Comparison of ENCODE assay signal across 6 cellular contexts in genomic region chr5:65915661-65916060, GRCh38. TPM values are rescaled to one million over a fixed set of nuclear protein-coding genes. Genes with fewer than 3 reads are reported as not detected.
DNase-seq lines count a peak whose midpoint lies in the region; ATAC-seq and TF ChIP-seq lines count a peak whose summit lies in the region.
"Not testable (repeated sequence)": the region's sequence is repeated elsewhere in the genome, so short reads cannot be mapped to it uniquely, and the experiment has no call there.

No MANE protein-coding gene starts in this region.

- not testable (repeated sequence) for H2BK120ac ChIP-seq in IMR-90 (ENCODE audit: low read depth, low read length); mesenchymal stem cell (ENCODE audit: low read depth, low read length)

- BruUV-seq in IMR-90 (replicated peaks; lab: Mats Ljungman, UMichigan) = not testable (repeated sequence)

- no CpG with 5 or more reads among the region's 6 CpGs for WGBS in IMR-90 (ENCODE audit: extremely low coverage in 2 of 2, insufficient read length in 1 of 2), 2 experiments
- WGBS in mesenchymal stem cell = 95% methylated on average over 4 of the region's 6 CpGs
- WGBS in transverse colon (ENCODE audit: low coverage in 1 of 2), 2 donors = 73% methylated on average over 6 of the region's 6 CpGs; no CpG with 5 or more reads in 1 of the 2 donors

- H3K27ac Mint-ChIP-seq in nephron = peak overlapping the region in 2 of 3 experiments; percentile 41 to 87

- H3K9me3 ChIP-seq in IMR-90 (ENCODE audit: control insufficient read depth, insufficient read depth, low read length); colonic mucosa; mesenchymal stem cell (ENCODE audit: control insufficient read depth, low read length); transverse colon: not testable (repeated sequence)

- TF ChIP-seq EP300 in transverse colon (IDR thresholded peaks at IDR 0.05; ENCODE audit: low read depth) = not testable (repeated sequence)

- H4K20me1 ChIP-seq in IMR-90 (ENCODE audit: insufficient read depth, low read length) = not testable (repeated sequence)

- not testable (repeated sequence) for H2BK5ac ChIP-seq in IMR-90 (ENCODE audit: low read depth, low read length, poor library complexity, severe bottlenecking); mesenchymal stem cell (ENCODE audit: low read depth, low read length, poor library complexity, severe bottlenecking)

- H3K27me3 ChIP-seq in IMR-90 (ENCODE audit: control insufficient read depth, insufficient read depth, low read length); colonic mucosa; mesenchymal stem cell (ENCODE audit: control insufficient read depth in 1 of 2, insufficient read depth in 1 of 2, low read length in 2 of 2); transverse colon: not testable (repeated sequence)

- H3K27me3 Mint-ChIP-seq in nephron (ENCODE audit: low read depth) = not testable (repeated sequence)

- peaks cover 15% of the 10 kb centered on the region for H3K4me1 Mint-ChIP-seq in nephron

- intact Hi-C loops in IMR-90 (cut with micrococcal nuclease); colonic mucosa (cut with DNase I); transverse colon (cut with DNase I; ENCODE audit: low total_unique reads): not testable (repeated sequence)

- H3K9me3 Mint-ChIP-seq in nephron = not testable (repeated sequence)

- dilution Hi-C loops in IMR-90 (cut with HindIII; ENCODE audit: low sequenced_read_pairs, unreplicated experiment) = not testable (repeated sequence)

- not testable (repeated sequence) for H3K27ac ChIP-seq in IMR-90 (ENCODE audit: insufficient read depth, low read length); mesenchymal stem cell (ENCODE audit: low read length, poor library complexity, severe bottlenecking)
- peak overlapping the region; percentile 45 for H3K27ac ChIP-seq in VCaP
- peak overlapping the region; percentile 60 for H3K27ac ChIP-seq in colonic mucosa
- peak overlapping the region; percentile 8 to 61 (median 46) for H3K27ac ChIP-seq in transverse colon

- CTCF ChIA-PET in IMR-90 (lab: Yijun Ruan, JAX) = not testable (repeated sequence)

- not testable (repeated sequence) for H3K9me1 ChIP-seq in IMR-90 (ENCODE audit: insufficient read depth, low read length)

- POLR2A ChIA-PET in IMR-90 (lab: Charles Lee; ENCODE audit: unreplicated experiment) = not testable (repeated sequence)

- TF ChIP-seq CTCF in IMR-90 (conservative IDR thresholded peaks at IDR 0.05; ENCODE audit: low read depth, low read length); VCaP (conservative IDR thresholded peaks at IDR 0.05); colonic mucosa (IDR thresholded peaks at IDR 0.05); nephron (IDR thresholded peaks at IDR 0.05; ENCODE audit: unreplicated experiment in 3 of 3); transverse colon (IDR thresholded peaks at IDR 0.05): not testable (repeated sequence)

- not testable (repeated sequence) for H2AFZ ChIP-seq in IMR-90 (replicated peaks; ENCODE audit: low read length, poor library complexity); mesenchymal stem cell (ENCODE audit: low read depth, low read length)

- H2BK12ac ChIP-seq in mesenchymal stem cell (ENCODE audit: low read length in 2 of 2) = not testable (repeated sequence)

- H3K23ac ChIP-seq in IMR-90 (ENCODE audit: low read depth, low read length) = peak overlapping the region; percentile 16; the same call in 1 of the 2 replicates
- H3K23ac ChIP-seq in mesenchymal stem cell (ENCODE audit: low read length in 2 of 2) = not testable (repeated sequence)

- TF ChIP-seq POLR2A in IMR-90 (IDR thresholded peaks at IDR 0.05; ENCODE audit: low read depth, low read length); transverse colon (IDR thresholded peaks at IDR 0.05): not testable (repeated sequence)

- not testable (repeated sequence) for H4K5ac ChIP-seq in IMR-90 (ENCODE audit: low read depth, low read length)

- H3K4me3 ChIP-seq in IMR-90 (ENCODE audit: insufficient read depth, low read depth, low read length); colonic mucosa; mesenchymal stem cell (ENCODE audit: insufficient read depth in 1 of 2, low read depth in 1 of 2, low read length in 2 of 2); transverse colon: not testable (repeated sequence)

- H4K8ac ChIP-seq in IMR-90 (ENCODE audit: low read depth in 2 of 2, low read length in 2 of 2); mesenchymal stem cell (ENCODE audit: low read length): not testable (repeated sequence)

- H3K4me1 ChIP-seq in IMR-90 (ENCODE audit: control insufficient read depth, insufficient read depth, low read length); colonic mucosa; mesenchymal stem cell (ENCODE audit: control insufficient read depth, insufficient read depth, low read depth, low read length): not testable (repeated sequence)
- peaks cover 0 to 34% (median 8%) of the 10 kb centered on the region in 4 donors for H3K4me1 ChIP-seq in transverse colon

- not testable (repeated sequence) for H2AK9ac ChIP-seq in IMR-90 (replicated peaks; ENCODE audit: low read depth, low read length, poor library complexity)

- not testable (repeated sequence) for H3K4ac ChIP-seq in IMR-90 (ENCODE audit: low read depth, low read length); mesenchymal stem cell (ENCODE audit: low read depth in 1 of 2, low read length in 2 of 2)

- not testable (repeated sequence) for ATAC-seq in IMR-90 (ENCODE audit: low read depth)

- not testable (repeated sequence) for H4K91ac ChIP-seq in IMR-90 (ENCODE audit: insufficient read depth, low read depth, low read length); mesenchymal stem cell (ENCODE audit: low read length)

- TF ChIP-seq RAD21 in IMR-90 (IDR thresholded peaks at IDR 0.05; ENCODE audit: low read length) = not testable (repeated sequence)

- H3K79me1 ChIP-seq in IMR-90 (ENCODE audit: low read depth in 1 of 2, low read length in 2 of 2); mesenchymal stem cell (replicated peaks; ENCODE audit: low read length, poor library complexity, severe bottlenecking): not testable (repeated sequence)

- not testable (repeated sequence) for H2AK5ac ChIP-seq in IMR-90 (ENCODE audit: low read depth, low read length)
- H2AK5ac ChIP-seq in mesenchymal stem cell (ENCODE audit: low read length, severe bottlenecking) = peak overlapping the region; percentile 57

- DNase-seq in IMR-90, mesenchymal stem cell: not testable (repeated sequence)
- DNase-seq in colonic mucosa (peak; percentile 33), transverse colon (peak; percentile 14)

- not testable (repeated sequence) for H3K56ac ChIP-seq in IMR-90 (ENCODE audit: extremely low read depth, insufficient read depth, low read length)

- not testable (repeated sequence) for H3K4me3 Mint-ChIP-seq in nephron

- H2BK20ac ChIP-seq in IMR-90 (ENCODE audit: low read depth, low read length) = not testable (repeated sequence)

- not testable (repeated sequence) for H3K18ac ChIP-seq in IMR-90 (ENCODE audit: low read depth, low read length); mesenchymal stem cell (ENCODE audit: low read depth in 1 of 2, low read length in 2 of 2)

- H3K36me3 ChIP-seq in IMR-90 (ENCODE audit: control insufficient read depth, insufficient read depth, low read length); colonic mucosa; mesenchymal stem cell (ENCODE audit: control insufficient read depth in 1 of 2, insufficient read depth in 2 of 2, low read depth in 1 of 2, low read length in 2 of 2); transverse colon: not testable (repeated sequence)

- H3K36me3 Mint-ChIP-seq in nephron (ENCODE audit: low read depth) = not testable (repeated sequence)

- in situ Hi-C loops in IMR-90 (cut with MboI; ENCODE audit: low sequenced_read_pairs); transverse colon (cut with MboI; ENCODE audit: low pct_ligation_motif_present in 1 of 4, low pct_unique_long_range_greater_than_20kb in 1 of 4, low sequenced_read_pairs in 3 of 4): not testable (repeated sequence)

- H3K14ac ChIP-seq in IMR-90 (replicated peaks; ENCODE audit: low read depth, low read length); mesenchymal stem cell (ENCODE audit: low read length in 2 of 2): not testable (repeated sequence)

- H3K9ac ChIP-seq in IMR-90 (ENCODE audit: low read depth, low read length); colonic mucosa (ENCODE audit: low read depth in 2 of 2, low read length in 2 of 2); mesenchymal stem cell (ENCODE audit: low read length): not testable (repeated sequence)

- not testable (repeated sequence) for H2BK15ac ChIP-seq in IMR-90 (ENCODE audit: low read depth, low read length); mesenchymal stem cell (ENCODE audit: low read depth, poor library complexity, severe bottlenecking)

- H3K4me2 ChIP-seq in IMR-90 (ENCODE audit: low read depth, low read length); mesenchymal stem cell (ENCODE audit: low read length, poor library complexity, severe bottlenecking): not testable (repeated sequence)

RNA-seq across cellular contexts. Expression of gene ERBIN, which starts 10.7 kb away (rescaled TPM):
- total RNA-seq in IMR-90 (2012; rRNA removed) (70.1 and 107 TPM in 2 replicates), colonic mucosa (100 to 1,000 TPM in 1 of 2 donors, 10 to 100 TPM in 1; 69.3 to 110 TPM), transverse colon (100 to 1,000 TPM in 3 of 4 donors, 10 to 100 TPM in 1; 54.9 to 134 (median 109) TPM)
- polyA plus RNA-seq in IMR-90 (2012; rRNA removed) = 23.5 and 25.8 TPM in 2 replicates
- polyA plus RNA-seq in IMR-90 (2012; cell fraction: cytosol; rRNA removed) = 2.3 and 2.5 TPM in 2 replicates
- polyA plus RNA-seq in IMR-90 (2012; cell fraction: nucleus; rRNA removed; ENCODE audit: low replicate concordance) = 2.7 and 29.1 TPM in 2 replicates
- 49.1 TPM for polyA plus RNA-seq in mesenchymal stem cell (2013, experiment 1 of 2)
- polyA plus RNA-seq in mesenchymal stem cell (2013, experiment 2 of 2) = 47.5 TPM
